ENCODE assay signal across 9 cellular contexts in the genomic region with DNA sequence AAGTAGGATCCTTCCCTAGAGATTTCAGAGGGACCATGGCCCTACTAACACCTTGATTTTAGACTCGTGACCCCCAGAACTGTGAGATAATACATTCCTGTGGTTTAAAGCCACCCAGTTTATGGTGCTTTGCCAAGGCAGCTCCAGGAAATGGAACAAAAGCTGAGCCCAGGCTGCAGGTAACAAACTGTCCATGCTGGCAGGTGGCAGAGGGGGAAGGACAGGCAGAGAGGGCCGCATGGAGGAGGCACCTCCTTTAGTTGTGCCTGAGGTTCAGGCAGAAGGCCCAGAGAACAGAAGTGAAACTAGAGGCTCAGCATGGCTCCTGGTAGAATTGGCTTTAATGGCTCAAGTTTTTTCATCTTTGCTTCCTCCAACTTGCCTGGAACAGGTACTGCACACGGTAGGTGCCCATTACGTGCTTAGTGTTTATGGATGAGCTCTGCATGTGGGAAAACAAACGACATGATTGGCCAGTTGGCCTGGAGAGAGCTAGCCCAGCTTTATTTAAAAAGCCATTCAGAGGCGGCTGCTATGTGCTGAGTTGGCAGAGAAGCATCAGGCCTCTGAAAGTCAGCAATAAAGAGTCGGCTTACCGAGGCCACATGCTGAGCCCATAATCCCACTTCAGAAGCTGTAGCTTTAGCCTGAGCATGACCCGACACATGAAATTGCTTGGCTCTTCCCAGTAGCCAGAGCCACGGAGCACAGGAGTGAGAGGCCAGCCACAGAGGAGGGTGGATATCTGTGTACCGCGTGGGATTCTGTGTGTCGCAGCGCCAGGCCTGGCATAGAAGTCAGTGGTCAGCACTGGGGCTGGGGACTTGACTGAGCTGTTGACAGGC. TPM values are rescaled to one million over a fixed set of nuclear protein-coding genes. Genes with fewer than 3 reads are reported as not detected.
DNase-seq lines count a peak whose midpoint lies in the region; ATAC-seq and TF ChIP-seq lines count a peak whose summit lies in the region.
"Had no signal": no experiment of that assay in that cellular context is flagged by ENCODE, and none has a peak within 500 bp of the region (broad histone marks: within the 10 kb centered on the region; RNA-seq: fewer than 3 reads in every experiment).

No MANE protein-coding gene starts in this region.

- H3K36me3 ChIP-seq in A673 (ENCODE audit: insufficient read depth, low read length, poor library complexity, severe bottlenecking) (no peaks in the 10 kb centered on the region), body of pancreas (replicated peaks in 1 of 2; ENCODE audit: insufficient read depth in 1 of 2, low read depth in 2 of 2) (no peaks in the 10 kb centered on the region)

- H3K27ac Mint-ChIP-seq in activated naive CD8-positive, alpha-beta T cell treated with anti-CD3 and anti-CD28 coated beads, Interleukin-2, amount 50 U/mL, for 24 hours, result no peak overlapping the region
- H3K27ac Mint-ChIP-seq in activated CD8-positive, alpha-beta T cell treated with anti-CD3 and anti-CD28 coated beads, Interleukin-2, amount 10 ng/mL, durations not matched to agents 7 days and 5 days, result no peak overlapping the region

- no peaks in the 10 kb centered on the region for H3K27me3 ChIP-seq in A673 (replicated peaks; ENCODE audit: insufficient read depth, low read depth, low read length, poor library complexity)
- no peaks in the 10 kb centered on the region for H3K27me3 ChIP-seq in body of pancreas

- no peak overlapping the region for H3K27ac ChIP-seq in A673 (ENCODE audit: low read depth, low read length, poor library complexity, severe bottlenecking)
- peak overlapping the region; percentile 6 to 90 (median 87) for H3K27ac ChIP-seq in body of pancreas

- no peaks in the 10 kb centered on the region for H3K9me3 ChIP-seq in A673 (ENCODE audit: low read depth, low read length, poor library complexity, severe bottlenecking)
- H3K9me3 ChIP-seq in body of pancreas, result no peaks in the 10 kb centered on the region

- no peak overlapping the region for H3K4me3 ChIP-seq in A673 (ENCODE audit: low read depth, low read length, poor library complexity, severe bottlenecking)
- no peak overlapping the region for H3K4me3 ChIP-seq in body of pancreas

- peaks cover 4% of the 10 kb centered on the region for H3K4me1 ChIP-seq in A673 (ENCODE audit: insufficient read depth, low read length, poor library complexity, severe bottlenecking)
- H3K4me1 ChIP-seq in body of pancreas, result peaks cover 61% of the 10 kb centered on the region

- 66 to 71% methylated on average over 14 of the region's 14 CpGs for WGBS in body of pancreas, 2 donors

- H3K4me3 Mint-ChIP-seq in activated naive CD8-positive, alpha-beta T cell treated with anti-CD3 and anti-CD28 coated beads, Interleukin-2, amount 50 U/mL, for 24 hours, result no peak overlapping the region
- H3K4me3 Mint-ChIP-seq in activated CD8-positive, alpha-beta T cell treated with anti-CD3 and anti-CD28 coated beads, Interleukin-2, amount 10 ng/mL, durations not matched to agents 7 days and 5 days, result no peak overlapping the region
- H3K4me3 Mint-ChIP-seq: CD8-positive, alpha-beta memory T cell had no signal

- DNase-seq in A673 (ENCODE audit: low spot score) (peak; percentile 49), NCI-H128 (lab: John Stamatoyannopoulos, UW; ENCODE audit: unreplicated experiment) (peak; percentile 49), body of pancreas (peak in 3 of 4 donors; percentile 37 to 64 (median 59)), mesenteric fat pad (ENCODE audit: low spot score) (peak; percentile 81), ACHN (no peak)
- no peak for DNase-seq in activated naive CD8-positive, alpha-beta T cell treated with anti-CD3 and anti-CD28 coated beads, Interleukin-2, amount 50 U/mL, for 24 hours
- no peak for DNase-seq in NK-92 treated with Interleukin-12 subunit alpha and Interleukin-12 subunit beta, amount 100 ng/mL, for 24 hours (lab: John Stamatoyannopoulos, UW)
- DNase-seq in activated CD8-positive, alpha-beta T cell treated with anti-CD3 and anti-CD28 coated beads, Interleukin-2, amount 10 ng/mL, durations not matched to agents 7 days and 5 days, result no peak

- intact Hi-C loops in A673 (cut with micrococcal nuclease; ENCODE audit: unreplicated experiment) (no loop called here), body of pancreas (cut with DNase I) (no loop called here)

- TF ChIP-seq CTCF in A673 (conservative IDR thresholded peaks at IDR 0.05; ENCODE audit: low read depth, low read length) (no peak), body of pancreas (IDR thresholded peaks at IDR 0.05) (no peak)

- no peaks in the 10 kb centered on the region for H3K27me3 Mint-ChIP-seq in activated naive CD8-positive, alpha-beta T cell treated with anti-CD3 and anti-CD28 coated beads, Interleukin-2, amount 50 U/mL, for 24 hours
- H3K27me3 Mint-ChIP-seq in activated CD8-positive, alpha-beta T cell treated with anti-CD3 and anti-CD28 coated beads, Interleukin-2, amount 10 ng/mL, durations not matched to agents 7 days and 5 days (ENCODE audit: low read depth), result no peaks in the 10 kb centered on the region
- H3K27me3 Mint-ChIP-seq: CD8-positive, alpha-beta memory T cell had no signal

- H3K36me3 Mint-ChIP-seq in activated naive CD8-positive, alpha-beta T cell treated with anti-CD3 and anti-CD28 coated beads, Interleukin-2, amount 50 U/mL, for 24 hours (ENCODE audit: low read depth), result no peaks in the 10 kb centered on the region
- no peaks in the 10 kb centered on the region for H3K36me3 Mint-ChIP-seq in activated CD8-positive, alpha-beta T cell treated with anti-CD3 and anti-CD28 coated beads, Interleukin-2, amount 10 ng/mL, durations not matched to agents 7 days and 5 days (ENCODE audit: low read depth)

- peak; percentile 13 for ATAC-seq in body of pancreas
- no peak for ATAC-seq in activated naive CD8-positive, alpha-beta T cell treated with anti-CD3 and anti-CD28 coated beads, Interleukin-2, amount 50 U/mL, for 24 hours
- no peak for ATAC-seq in activated CD8-positive, alpha-beta T cell treated with anti-CD3 and anti-CD28 coated beads, Interleukin-2, amount 10 ng/mL, durations not matched to agents 7 days and 5 days

- in situ Hi-C loops in ACHN (cut with HindIII; ENCODE audit: low pct_ligation_motif_present, low pct_unique_long_range_greater_than_20kb, low sequenced_read_pairs), result no loop called here

- BruUV-seq in A673 (replicated peaks; lab: Mats Ljungman, UMichigan), result no TSS peak

- H3K4me1 Mint-ChIP-seq in activated naive CD8-positive, alpha-beta T cell treated with anti-CD3 and anti-CD28 coated beads, Interleukin-2, amount 50 U/mL, for 24 hours, result no peaks in the 10 kb centered on the region
- no peaks in the 10 kb centered on the region for H3K4me1 Mint-ChIP-seq in activated CD8-positive, alpha-beta T cell treated with anti-CD3 and anti-CD28 coated beads, Interleukin-2, amount 10 ng/mL, durations not matched to agents 7 days and 5 days (ENCODE audit: low read depth)
- H3K4me1 Mint-ChIP-seq: CD8-positive, alpha-beta memory T cell had no signal

- no peak for TF ChIP-seq POLR2A in body of pancreas (IDR thresholded peaks at IDR 0.05)

- CTCF ChIA-PET in A673 (lab: Charles Lee), result no interaction called here
- CTCF ChIA-PET in activated CD8-positive, alpha-beta T cell treated with anti-CD3 and anti-CD28 coated beads, Interleukin-2, amount 10 ng/mL, durations not matched to agents 7 days and 5 days (lab: Charles Lee), result no interaction called here

- POLR2A ChIA-PET in A673 (lab: Charles Lee; ENCODE audit: low non-redundant PET), result no interaction called here
- POLR2A ChIA-PET in activated CD8-positive, alpha-beta T cell treated with anti-CD3 and anti-CD28 coated beads, Interleukin-2, amount 10 ng/mL, durations not matched to agents 7 days and 5 days (lab: Charles Lee), result no interaction called here

- no peaks in the 10 kb centered on the region for H3K9me3 Mint-ChIP-seq in activated naive CD8-positive, alpha-beta T cell treated with anti-CD3 and anti-CD28 coated beads, Interleukin-2, amount 50 U/mL, for 24 hours
- H3K9me3 Mint-ChIP-seq in activated CD8-positive, alpha-beta T cell treated with anti-CD3 and anti-CD28 coated beads, Interleukin-2, amount 10 ng/mL, durations not matched to agents 7 days and 5 days (ENCODE audit: insufficient read depth), result no peaks in the 10 kb centered on the region
- H3K9me3 Mint-ChIP-seq: CD8-positive, alpha-beta memory T cell had no signal

RNA-seq across cellular contexts. Expression of a gene that starts 36.5 kb away (rescaled TPM):
- 12.6 and 13.2 TPM in 2 replicates for total RNA-seq in A673 (2021)
- 10 to 100 TPM; 21.1 to 23.1 TPM for total RNA-seq in body of pancreas
- 28.8 TPM for total RNA-seq in mesenteric fat pad
- total RNA-seq in activated CD8-positive, alpha-beta T cell treated with anti-CD3 and anti-CD28 coated beads, Interleukin-2, amount 10 ng/mL, durations not matched to agents 7 days and 5 days, result 10 to 100 TPM; 10.5 to 11.2 TPM

RNA-seq across cellular contexts. Expression of a gene that starts 52.5 kb away (rescaled TPM):
- not detected in 2 replicates for total RNA-seq in A673 (2021)
- 1 to 10 TPM; 2.0 to 7.3 TPM for total RNA-seq in body of pancreas
- total RNA-seq in mesenteric fat pad, result 1.2 TPM
- not detected for total RNA-seq in activated CD8-positive, alpha-beta T cell treated with anti-CD3 and anti-CD28 coated beads, Interleukin-2, amount 10 ng/mL, durations not matched to agents 7 days and 5 days
- total RNA-seq: CD8-positive, alpha-beta memory T cell had no signal

Comparison
In these comparisons a context has a peak if more than half of its experiments do, and no peak if none do; other contexts are left out.
1. DNase-seq: peak in A673 (single experiment), NCI-H128 (single experiment), body of pancreas (3 of 4) and mesenteric fat pad (single experiment); none in activated naive CD8-positive, alpha-beta T cell treated with anti-CD3 and anti-CD28 coated beads, Interleukin-2, amount 50 U/mL, for 24 hours (single experiment), NK-92 treated with Interleukin-12 subunit alpha and Interleukin-12 subunit beta, amount 100 ng/mL, for 24 hours (single experiment), activated CD8-positive, alpha-beta T cell treated with anti-CD3 and anti-CD28 coated beads, Interleukin-2, amount 10 ng/mL, durations not matched to agents 7 days and 5 days (single experiment) and ACHN (single experiment).